Comparison of ENCODE assay signal across 8 cellular contexts in the genomic region with DNA sequence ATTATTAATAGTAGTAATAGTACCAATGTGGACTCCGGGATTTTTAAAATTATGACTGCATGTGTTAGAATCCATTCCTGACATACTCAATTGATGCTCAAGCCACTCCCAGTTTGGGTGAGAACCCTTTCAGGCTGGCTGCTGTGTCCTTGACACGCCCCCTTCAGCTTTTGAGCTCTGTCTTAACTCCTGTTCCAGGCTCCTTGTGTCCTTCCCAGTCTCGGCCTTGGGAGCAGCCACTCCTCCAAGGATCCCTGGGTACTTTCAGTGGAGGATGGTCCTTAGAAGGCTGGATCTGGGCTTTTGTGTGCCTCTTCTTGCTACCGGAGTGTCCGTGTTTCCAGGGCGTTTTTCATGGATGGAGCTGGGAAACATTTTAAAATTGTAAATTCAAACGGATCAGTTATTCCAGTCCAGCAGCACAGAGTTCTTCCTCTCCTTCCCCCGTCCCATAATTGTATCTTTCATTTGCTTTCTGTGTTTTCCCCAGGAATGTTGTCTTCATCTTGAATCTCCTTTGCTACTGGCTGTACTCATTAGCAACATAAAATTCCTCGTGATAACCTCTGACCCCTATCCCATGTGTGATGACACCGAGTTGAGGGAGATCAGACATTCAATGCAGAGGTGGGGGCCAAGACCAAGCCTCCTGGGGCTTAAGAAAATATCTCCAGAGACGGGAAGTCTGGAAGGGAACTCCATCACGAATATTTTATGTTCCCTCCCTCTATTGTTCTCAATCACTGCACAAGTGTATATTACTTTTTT. TPM values are rescaled to one million over a fixed set of nuclear protein-coding genes. Genes with fewer than 3 reads are reported as not detected.
DNase-seq lines count a peak whose midpoint lies in the region; ATAC-seq and TF ChIP-seq lines count a peak whose summit lies in the region.

No MANE protein-coding gene starts in this region.

- POLR2A ChIA-PET in naive thymus-derived CD4-positive, alpha-beta T cell (lab: Charles Lee): interaction anchor here (0.8 to 3.7 kb wide), 16 partner anchors 11 to 435 kb away, joined by 3 to 32 read pairs (median 6); a partner anchor contains a TSS

- peak overlapping the region; percentile 85 for H3K4me2 ChIP-seq in BLaER1

- H3K27ac Mint-ChIP-seq in chondrocyte (ENCODE audit: unreplicated experiment): peak overlapping the region; percentile 66
- H3K27ac Mint-ChIP-seq in naive thymus-derived CD4-positive, alpha-beta T cell: peak overlapping the region; percentile 61 to 99 (median 91)

- peaks cover 39% of the 10 kb centered on the region for H3K4me1 ChIP-seq in BLaER1
- H3K4me1 ChIP-seq in naive thymus-derived CD4-positive, alpha-beta T cell (ENCODE audit: control insufficient read depth in 2 of 2, insufficient read depth in 2 of 2, low read length in 2 of 2): peaks cover 25 to 33% of the 10 kb centered on the region in 2 donors

- peaks cover 55% of the 10 kb centered on the region for H4K20me1 ChIP-seq in BLaER1

- H3K27me3 ChIP-seq in BLaER1: no peaks in the 10 kb centered on the region
- H3K27me3 ChIP-seq in naive thymus-derived CD4-positive, alpha-beta T cell (ENCODE audit: control insufficient read depth in 2 of 2, insufficient read depth in 2 of 2, low read length in 2 of 2): no peaks in the 10 kb centered on the region

- H3K36me3 ChIP-seq in BLaER1 (peaks cover 21% of the 10 kb centered on the region), KOPT-K1 (ENCODE audit: insufficient read depth, low read length) (peaks cover 23% of the 10 kb centered on the region)
- peaks cover 0 to 11% (median 0%) of the 10 kb centered on the region in 3 experiments for H3K36me3 ChIP-seq in naive thymus-derived CD4-positive, alpha-beta T cell (ENCODE audit: control insufficient read depth in 2 of 3, insufficient read depth in 3 of 3, low read length in 3 of 3)

- H3K27ac ChIP-seq in BLaER1 (peak overlapping the region; percentile 96), KOPT-K1 (ENCODE audit: low read depth, low read length, poor library complexity, severe bottlenecking) (peak overlapping the region; percentile 80)
- peak overlapping the region; percentile 95 for H3K27ac ChIP-seq in naive thymus-derived CD4-positive, alpha-beta T cell (ENCODE audit: low read depth, low read length)

- no peaks in the 10 kb centered on the region for H3K27me3 Mint-ChIP-seq in chondrocyte (ENCODE audit: low read depth)
- H3K27me3 Mint-ChIP-seq in naive thymus-derived CD4-positive, alpha-beta T cell: no peaks in the 10 kb centered on the region

- no peak for ATAC-seq in naive thymus-derived CD4-positive, alpha-beta T cell
- no peak for ATAC-seq in HG03457 (IDR thresholded peaks at IDR 0.05; ENCODE audit: unreplicated experiment)

- H3K9me3 ChIP-seq in BLaER1: no peaks in the 10 kb centered on the region
- H3K9me3 ChIP-seq in KOPT-K1 (ENCODE audit: insufficient read depth, low read length, poor library complexity, severe bottlenecking): no peaks in the 10 kb centered on the region
- no peaks in the 10 kb centered on the region for H3K9me3 ChIP-seq in naive thymus-derived CD4-positive, alpha-beta T cell (ENCODE audit: control insufficient read depth in 2 of 3, low read length in 3 of 3)

- no peak for TF ChIP-seq CTCF in chondrocyte (IDR thresholded peaks at IDR 0.05)

- no peaks in the 10 kb centered on the region for H3K36me3 Mint-ChIP-seq in chondrocyte (ENCODE audit: low read depth)
- peaks cover 0 to 15% (median 4%) of the 10 kb centered on the region in 5 donors for H3K36me3 Mint-ChIP-seq in naive thymus-derived CD4-positive, alpha-beta T cell

- intact Hi-C loops in naive thymus-derived CD4-positive, alpha-beta T cell (cut with micrococcal nuclease): loop anchor here (1.0 to 10.0 kb wide), 11 partner anchors 11 to 350 kb away; a partner anchor contains a TSS

- peak overlapping the region; percentile 70 for H3K9ac ChIP-seq in BLaER1

- peak overlapping the region; percentile 48 for H3K4me3 Mint-ChIP-seq in chondrocyte (ENCODE audit: unreplicated experiment)
- peak overlapping the region; percentile 53 to 92 (median 80) for H3K4me3 Mint-ChIP-seq in naive thymus-derived CD4-positive, alpha-beta T cell

- H3K9me3 Mint-ChIP-seq in chondrocyte (ENCODE audit: low read depth): no peaks in the 10 kb centered on the region
- H3K9me3 Mint-ChIP-seq in naive thymus-derived CD4-positive, alpha-beta T cell: no peaks in the 10 kb centered on the region

- CTCF ChIA-PET in naive thymus-derived CD4-positive, alpha-beta T cell (lab: Charles Lee): interaction anchor here (0.9 to 1.6 kb wide), 3 partner anchors 10 to 72 kb away, joined by 3 to 12 read pairs (median 5); no protein-coding TSS in a partner anchor

- peak overlapping the region; percentile 77 for H3K4me3 ChIP-seq in BLaER1
- peak overlapping the region; percentile 59 for H3K4me3 ChIP-seq in naive thymus-derived CD4-positive, alpha-beta T cell (ENCODE audit: low read length)

- DNase-seq in chondrocyte (ENCODE audit: low spot score) (no peak), cerebellum (ENCODE audit: low spot score) (no peak), NCI-H1092 treated with DMSO at 0.1 percent for 48 hours (lab: John Stamatoyannopoulos, UW) (no peak)
- DNase-seq in naive thymus-derived CD4-positive, alpha-beta T cell: no peak
- no peak for DNase-seq in stimulated activated CD4-positive, alpha-beta T cell treated with anti-CD3 and anti-CD28 coated beads, Interleukin-15, amount 100 ng/mL, for 24 hours

- H3K4me1 Mint-ChIP-seq in chondrocyte (ENCODE audit: low read depth): peaks cover 32% of the 10 kb centered on the region
- H3K4me1 Mint-ChIP-seq in naive thymus-derived CD4-positive, alpha-beta T cell: peaks cover 26 to 61% (median 51%) of the 10 kb centered on the region in 7 donors

RNA-seq across cellular contexts. Expression of a gene that starts 40.0 kb away (rescaled TPM):
- 40.3 to 46.5 TPM (median 41.6 TPM) in 3 replicates for total RNA-seq in chondrocyte
- 100 to 1,000 TPM in 1 of 5 experiments, 10 to 100 TPM in 4; 65.9 to 129 (median 80.5) TPM for total RNA-seq in naive thymus-derived CD4-positive, alpha-beta T cell
- polyA plus RNA-seq in naive thymus-derived CD4-positive, alpha-beta T cell: 10 to 100 TPM in 1 of 2 donors, 1 to 10 TPM in 1; 2.3 to 13.0 TPM
- 27.0 TPM for total RNA-seq in cerebellum
